ENCODE assay signal across 8 cellular contexts in the genomic region with DNA sequence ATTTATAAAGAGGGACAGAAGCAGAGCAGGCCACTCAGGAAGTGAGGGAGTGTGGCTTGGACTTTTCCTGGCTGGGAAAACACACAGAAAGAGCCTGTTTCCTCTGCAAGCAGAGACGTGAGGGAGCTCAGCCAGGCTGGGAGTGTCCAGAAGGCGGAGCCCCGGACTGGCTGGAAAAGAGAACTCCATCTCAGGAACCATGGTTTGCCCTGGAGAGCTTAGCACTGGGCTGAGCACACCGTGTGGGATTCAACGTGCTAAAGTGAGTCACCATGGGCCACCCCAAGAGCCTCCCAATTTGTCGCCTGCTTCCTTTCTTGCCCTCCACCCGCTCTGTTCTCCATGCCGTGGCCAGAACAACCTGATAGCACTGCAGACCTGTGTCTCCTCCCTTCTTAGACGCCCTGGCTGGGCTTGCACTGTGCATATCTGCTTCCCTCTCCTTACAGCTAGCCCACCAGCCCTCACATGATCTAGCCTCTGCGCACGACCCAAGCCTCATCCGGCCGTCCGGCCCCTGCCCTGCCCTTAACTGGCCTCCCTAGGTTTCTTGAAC. TPM values are rescaled to one million over a fixed set of nuclear protein-coding genes. Genes with fewer than 3 reads are reported as not detected.
A peak's percentile ranks its signal among the peaks of the same experiment; 100 is the strongest.
DNase-seq lines count a peak whose midpoint lies in the region; ATAC-seq and TF ChIP-seq lines count a peak whose summit lies in the region.

No MANE protein-coding gene starts in this region.

- no peaks in the 10 kb centered on the region for H3K9me3 ChIP-seq in skeletal muscle tissue (ENCODE audit: control insufficient read depth in 3 of 3, low read length in 3 of 3)

- DNase-seq in HFF-Myc (ENCODE audit: extremely low read depth, low read depth) (peak; percentile 29), cardiac fibroblast (ENCODE audit: low read depth in 2 of 2) (peak; percentile 3 to 27), left colon (peak; percentile 36 to 50), NCI-H1092 treated with DMSO at 0.1 percent for 48 hours (lab: John Stamatoyannopoulos, UW) (no peak), globus pallidus (ENCODE audit: low spot score) (no peak)

- no peaks in the 10 kb centered on the region for H3K36me3 ChIP-seq in skeletal muscle tissue (ENCODE audit: control insufficient read depth in 3 of 3, insufficient read depth in 3 of 3, low read length in 3 of 3)

- H3K9ac ChIP-seq in skeletal muscle tissue (ENCODE audit: low read depth in 1 of 3, low read length in 3 of 3), result no peak overlapping the region

- no peak for TF ChIP-seq CTCF in HFF-Myc (IDR thresholded peaks at IDR 0.05; ENCODE audit: low read depth, low read length, missing control alignments)
- no peak for TF ChIP-seq CTCF in cardiac fibroblast (IDR thresholded peaks at IDR 0.05; ENCODE audit: low read depth, low read length)

- ATAC-seq in left colon (peak; percentile 77), HG03095 (IDR thresholded peaks at IDR 0.05; ENCODE audit: unreplicated experiment) (no peak), GM18870 (IDR thresholded peaks at IDR 0.05; ENCODE audit: unreplicated experiment) (no peak)

- peak overlapping the region; percentile 57 for H3K27ac ChIP-seq in skeletal muscle tissue (ENCODE audit: low read depth, low read length)

- peaks cover 15 to 20% (median 18%) of the 10 kb centered on the region in 3 donors for H3K4me1 ChIP-seq in skeletal muscle tissue (ENCODE audit: control insufficient read depth in 3 of 3, insufficient read depth in 3 of 3, low read length in 3 of 3)

- intact Hi-C loops in left colon (cut with DNase I, micrococcal nuclease), result no loop called here

- H3K27me3 ChIP-seq in skeletal muscle tissue (ENCODE audit: control insufficient read depth in 3 of 3, insufficient read depth in 3 of 3, low read length in 3 of 3), result no peaks in the 10 kb centered on the region

- H3K4me3 ChIP-seq in HFF-Myc (replicated peaks; ENCODE audit: low read depth, low read length), result no peak overlapping the region
- H3K4me3 ChIP-seq in cardiac fibroblast (replicated peaks in 1 of 2; ENCODE audit: low read depth in 2 of 2, low read length in 2 of 2), result no peak overlapping the region
- peak overlapping the region; percentile 11 to 49 (median 37) for H3K4me3 ChIP-seq in skeletal muscle tissue (ENCODE audit: low read length in 3 of 3)

RNA-seq across cellular contexts. Expression of a gene that starts 51.8 kb away (rescaled TPM):
- total RNA-seq in left colon, result 1 to 10 TPM; 3.6 to 5.9 TPM
- total RNA-seq in skeletal muscle tissue, result 9.4 TPM

Comparison
In these comparisons a context has a peak if more than half of its experiments do, and no peak if none do; other contexts are left out.
1. DNase-seq: peak in HFF-Myc (single experiment), cardiac fibroblast (2 of 2) and left colon (2 of 2); none in NCI-H1092 treated with DMSO at 0.1 percent for 48 hours (single experiment) and globus pallidus (single experiment).
2. H3K4me3 ChIP-seq: peak in skeletal muscle tissue (3 of 3); none in HFF-Myc (single experiment) and cardiac fibroblast (0 of 2).